In genomic region chr5:137706841-137707240, GRCh38 we compare ENCODE assay signal across 10 cellular contexts.
"Had no signal": no experiment of that assay in that cellular context is flagged by ENCODE, and none has a peak within 500 bp of the region (broad histone marks: within the 10 kb centered on the region; RNA-seq: fewer than 3 reads in every experiment).

No MANE protein-coding gene starts in this region.

- DNase-seq: activated CD4-positive, alpha-beta T cell treated with anti-CD3 and anti-CD28 coated beads for 48 hours; activated CD8-positive, alpha-beta T cell treated with anti-CD3 and anti-CD28 coated beads, Interleukin-2, amount 10 ng/mL, durations not matched to agents 7 days and 5 days; activated naive CD4-positive, alpha-beta T cell treated with anti-CD3 and anti-CD28 coated beads, Interleukin-2, amount 10 ng/mL, durations not matched to agents 7 days and 5 days; cerebellar nuclear complex; esophagus squamous epithelium; heart right ventricle; stimulated activated CD4-positive, alpha-beta T cell treated with anti-CD3 and anti-CD28 coated beads, Interleukin-4, amount 100 ng/mL, for 1 hour; T1000; testis; upper lobe of right lung had no signal

- H3K4me3 ChIP-seq: esophagus squamous epithelium, heart right ventricle, testis, upper lobe of right lung had no signal
